Comparison of ENCODE assay signal across 11 cellular contexts in the genomic region with DNA sequence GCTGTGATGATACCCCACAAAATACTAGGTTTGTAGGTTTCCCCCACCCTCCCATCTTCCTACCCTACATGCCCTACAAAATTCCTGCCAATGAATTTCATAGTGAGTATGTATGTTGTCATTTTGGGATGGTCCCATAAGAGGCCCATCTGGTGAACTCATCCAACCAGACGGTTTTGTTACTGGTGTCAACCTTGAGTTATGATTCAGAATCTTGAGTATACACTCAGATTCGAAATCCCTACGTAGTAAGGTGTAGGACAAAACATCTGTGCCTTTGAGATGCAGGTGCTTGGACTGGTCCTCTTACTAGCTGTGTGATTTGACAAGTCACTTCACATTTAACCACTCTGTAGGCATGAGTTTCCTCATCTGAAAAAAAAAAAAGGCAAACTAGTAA. TPM values are rescaled to one million over a fixed set of nuclear protein-coding genes. Genes with fewer than 3 reads are reported as not detected.
A peak's percentile ranks its signal among the peaks of the same experiment; 100 is the strongest.
DNase-seq lines count a peak whose midpoint lies in the region; ATAC-seq and TF ChIP-seq lines count a peak whose summit lies in the region.
"Had no signal": no experiment of that assay in that cellular context is flagged by ENCODE, and none has a peak within 500 bp of the region (broad histone marks: within the 10 kb centered on the region; RNA-seq: fewer than 3 reads in every experiment).

No MANE protein-coding gene starts in this region.

- no peak for TF ChIP-seq RAD21 in liver (IDR thresholded peaks at IDR 0.05)

- peaks cover 2% of the 10 kb centered on the region for H3K9me3 Mint-ChIP-seq in activated T-helper 1 cell treated with anti-CD3 and anti-CD28 coated beads, Interleukin-12 subunit alpha, Interleukin-12 subunit beta, Interleukin-2, Interleukin-4 antibody, amounts not matched to agents 30 ng/mL and 10 ng/mL and 1 ng/mL, durations not matched to agents 14 hours and 24 hours and 36 hours

- TF ChIP-seq CTCF in liver (IDR thresholded peaks at IDR 0.05; ENCODE audit: low read depth, low read length, missing input control) (no peak), vagina (IDR thresholded peaks at IDR 0.05) (no peak)

- H3K27ac Mint-ChIP-seq in activated T-helper 1 cell treated with anti-CD3 and anti-CD28 coated beads, Interleukin-12 subunit alpha, Interleukin-12 subunit beta, Interleukin-2, Interleukin-4 antibody, amounts not matched to agents 30 ng/mL and 10 ng/mL and 1 ng/mL, durations not matched to agents 14 hours and 24 hours and 36 hours: peak overlapping the region; percentile 98

- H3K9me3 ChIP-seq in liver (ENCODE audit: control insufficient read depth in 4 of 4, low read length in 3 of 4) (no peaks in the 10 kb centered on the region), vagina (no peaks in the 10 kb centered on the region)

- H3K4me3 Mint-ChIP-seq in activated T-helper 1 cell treated with anti-CD3 and anti-CD28 coated beads, Interleukin-12 subunit alpha, Interleukin-12 subunit beta, Interleukin-2, Interleukin-4 antibody, amounts not matched to agents 30 ng/mL and 10 ng/mL and 1 ng/mL, durations not matched to agents 14 hours and 24 hours and 36 hours: peak overlapping the region; percentile 95

- peak overlapping the region in 1 of 2 donors; percentile 99 for H3K9ac ChIP-seq in liver (ENCODE audit: low read depth in 1 of 2, low read length in 2 of 2)

- H3K27ac ChIP-seq in liver (ENCODE audit: low read depth in 1 of 2, low read length in 2 of 2): peak overlapping the region; percentile 63 to 98
- peak overlapping the region; percentile 99 for H3K27ac ChIP-seq in vagina

- TF ChIP-seq POLR2A in vagina (IDR thresholded peaks at IDR 0.05): no peak

- H3K36me3 ChIP-seq in liver (ENCODE audit: control insufficient read depth in 4 of 4, insufficient read depth in 3 of 4, low read depth in 1 of 4, low read length in 3 of 4) (peaks cover 0 to 4% (median 0%) of the 10 kb centered on the region in 4 donors), vagina (no peaks in the 10 kb centered on the region)

- no peaks in the 10 kb centered on the region for H3K27me3 Mint-ChIP-seq in activated T-helper 1 cell treated with anti-CD3 and anti-CD28 coated beads, Interleukin-12 subunit alpha, Interleukin-12 subunit beta, Interleukin-2, Interleukin-4 antibody, amounts not matched to agents 30 ng/mL and 10 ng/mL and 1 ng/mL, durations not matched to agents 14 hours and 24 hours and 36 hours (ENCODE audit: insufficient read depth)

- no peaks in the 10 kb centered on the region for H3K27me3 ChIP-seq in liver (ENCODE audit: control insufficient read depth in 4 of 4, insufficient read depth in 4 of 4, low read length in 3 of 4)
- no peaks in the 10 kb centered on the region for H3K27me3 ChIP-seq in vagina

- ATAC-seq in HG03039 (IDR thresholded peaks at IDR 0.05; ENCODE audit: unreplicated experiment) (no peak), HG02938 (IDR thresholded peaks at IDR 0.05; ENCODE audit: unreplicated experiment) (no peak)

- DNase-seq in stimulated activated CD4-positive, alpha-beta T cell treated with anti-CD3 and anti-CD28 coated beads, Interleukin-4, amount 100 ng/mL, for 24 hours: peak; percentile 28
- no peak for DNase-seq in stimulated activated CD4-positive, alpha-beta T cell treated with anti-CD3 and anti-CD28 coated beads, Interleukin-12 subunit alpha, Interleukin-12 subunit beta, amount 100 ng/mL, for 4 hours
- no peak for DNase-seq in activated T-helper 1 cell treated with anti-CD3 and anti-CD28 coated beads, Interleukin-12 subunit alpha, Interleukin-12 subunit beta, Interleukin-2, Interleukin-4 antibody, amounts not matched to agents 30 ng/mL and 10 ng/mL and 1 ng/mL, durations not matched to agents 14 hours and 24 hours and 36 hours (ENCODE audit: low spot score)
- no peak for DNase-seq in vagina (ENCODE audit: extremely low spot score in 2 of 2)
- no peak for DNase-seq in GF-D8 (lab: John Stamatoyannopoulos, UW)
- DNase-seq: occipital lobe had no signal

- H3K4me1 ChIP-seq in liver (ENCODE audit: control insufficient read depth in 4 of 4, insufficient read depth in 4 of 4, low read length in 3 of 4) (peaks cover 8 to 57% (median 43%) of the 10 kb centered on the region in 4 donors), vagina (peaks cover 75% of the 10 kb centered on the region)

- H3K36me3 Mint-ChIP-seq in activated T-helper 1 cell treated with anti-CD3 and anti-CD28 coated beads, Interleukin-12 subunit alpha, Interleukin-12 subunit beta, Interleukin-2, Interleukin-4 antibody, amounts not matched to agents 30 ng/mL and 10 ng/mL and 1 ng/mL, durations not matched to agents 14 hours and 24 hours and 36 hours (ENCODE audit: low read depth): peaks cover 70% of the 10 kb centered on the region

- 91% methylated on average over 3 of the region's 3 CpGs for WGBS in liver

- peak overlapping the region in 2 of 3 donors; percentile 96 to 97 for H3K4me3 ChIP-seq in liver (ENCODE audit: low read depth in 1 of 3, low read length in 3 of 3)
- peak overlapping the region; percentile 77 to 96 for H3K4me3 ChIP-seq in vagina

- intact Hi-C loops in activated T-helper 1 cell treated with anti-CD3 and anti-CD28 coated beads, Interleukin-12 subunit alpha, Interleukin-12 subunit beta, Interleukin-2, Interleukin-4 antibody, amounts not matched to agents 30 ng/mL and 10 ng/mL and 1 ng/mL, durations not matched to agents 14 hours and 24 hours and 36 hours (cut with micrococcal nuclease): no loop called here
- intact Hi-C loops in vagina (cut with DNase I): no loop called here

- peaks cover 64% of the 10 kb centered on the region for H3K4me1 Mint-ChIP-seq in activated T-helper 1 cell treated with anti-CD3 and anti-CD28 coated beads, Interleukin-12 subunit alpha, Interleukin-12 subunit beta, Interleukin-2, Interleukin-4 antibody, amounts not matched to agents 30 ng/mL and 10 ng/mL and 1 ng/mL, durations not matched to agents 14 hours and 24 hours and 36 hours (ENCODE audit: low read depth)

TF ChIP-seq in liver, 16 proteins besides CTCF, POLR2A, EP300 and RAD21 (continues in another document):
- no peak for TF ChIP-seq FOXA2 (IDR thresholded peaks at IDR 0.05)
- TF ChIP-seq, protein P1, sequence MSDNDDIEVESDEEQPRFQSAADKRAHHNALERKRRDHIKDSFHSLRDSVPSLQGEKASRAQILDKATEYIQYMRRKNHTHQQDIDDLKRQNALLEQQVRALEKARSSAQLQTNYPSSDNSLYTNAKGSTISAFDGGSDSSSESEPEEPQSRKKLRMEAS (IDR thresholded peaks at IDR 0.05): no peak
- TF ChIP-seq JUND (IDR thresholded peaks at IDR 0.05): no peak
- TF ChIP-seq HNF4G (IDR thresholded peaks at IDR 0.05): no peak
- TF ChIP-seq RXRA (IDR thresholded peaks at IDR 0.05): no peak
- TF ChIP-seq SP1 (IDR thresholded peaks at IDR 0.05): no peak
- no peak for TF ChIP-seq GABPA (IDR thresholded peaks at IDR 0.05 in 1 of 2, conservative IDR thresholded peaks at IDR 0.05 in 1 of 2)
- TF ChIP-seq, protein P2, sequence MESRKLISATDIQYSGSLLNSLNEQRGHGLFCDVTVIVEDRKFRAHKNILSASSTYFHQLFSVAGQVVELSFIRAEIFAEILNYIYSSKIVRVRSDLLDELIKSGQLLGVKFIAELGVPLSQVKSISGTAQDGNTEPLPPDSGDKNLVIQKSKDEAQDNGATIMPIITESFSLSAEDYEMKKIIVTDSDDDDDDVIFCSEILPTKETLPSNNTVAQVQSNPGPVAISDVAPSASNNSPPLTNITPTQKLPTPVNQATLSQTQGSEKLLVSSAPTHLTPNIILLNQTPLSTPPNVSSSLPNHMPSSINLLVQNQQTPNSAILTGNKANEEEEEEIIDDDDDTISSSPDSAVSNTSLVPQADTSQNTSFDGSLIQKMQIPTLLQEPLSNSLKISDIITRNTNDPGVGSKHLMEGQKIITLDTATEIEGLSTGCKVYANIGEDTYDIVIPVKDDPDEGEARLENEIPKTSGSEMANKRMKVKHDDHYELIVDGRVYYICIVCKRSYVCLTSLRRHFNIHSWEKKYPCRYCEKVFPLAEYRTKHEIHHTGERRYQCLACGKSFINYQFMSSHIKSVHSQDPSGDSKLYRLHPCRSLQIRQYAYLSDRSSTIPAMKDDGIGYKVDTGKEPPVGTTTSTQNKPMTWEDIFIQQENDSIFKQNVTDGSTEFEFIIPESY (IDR thresholded peaks at IDR 0.05): no peak
- no peak for TF ChIP-seq FOXA1 (IDR thresholded peaks at IDR 0.05)
- TF ChIP-seq EGR1 (IDR thresholded peaks at IDR 0.05; ENCODE audit: low read depth in 2 of 2): no peak
- TF ChIP-seq, protein P3, sequence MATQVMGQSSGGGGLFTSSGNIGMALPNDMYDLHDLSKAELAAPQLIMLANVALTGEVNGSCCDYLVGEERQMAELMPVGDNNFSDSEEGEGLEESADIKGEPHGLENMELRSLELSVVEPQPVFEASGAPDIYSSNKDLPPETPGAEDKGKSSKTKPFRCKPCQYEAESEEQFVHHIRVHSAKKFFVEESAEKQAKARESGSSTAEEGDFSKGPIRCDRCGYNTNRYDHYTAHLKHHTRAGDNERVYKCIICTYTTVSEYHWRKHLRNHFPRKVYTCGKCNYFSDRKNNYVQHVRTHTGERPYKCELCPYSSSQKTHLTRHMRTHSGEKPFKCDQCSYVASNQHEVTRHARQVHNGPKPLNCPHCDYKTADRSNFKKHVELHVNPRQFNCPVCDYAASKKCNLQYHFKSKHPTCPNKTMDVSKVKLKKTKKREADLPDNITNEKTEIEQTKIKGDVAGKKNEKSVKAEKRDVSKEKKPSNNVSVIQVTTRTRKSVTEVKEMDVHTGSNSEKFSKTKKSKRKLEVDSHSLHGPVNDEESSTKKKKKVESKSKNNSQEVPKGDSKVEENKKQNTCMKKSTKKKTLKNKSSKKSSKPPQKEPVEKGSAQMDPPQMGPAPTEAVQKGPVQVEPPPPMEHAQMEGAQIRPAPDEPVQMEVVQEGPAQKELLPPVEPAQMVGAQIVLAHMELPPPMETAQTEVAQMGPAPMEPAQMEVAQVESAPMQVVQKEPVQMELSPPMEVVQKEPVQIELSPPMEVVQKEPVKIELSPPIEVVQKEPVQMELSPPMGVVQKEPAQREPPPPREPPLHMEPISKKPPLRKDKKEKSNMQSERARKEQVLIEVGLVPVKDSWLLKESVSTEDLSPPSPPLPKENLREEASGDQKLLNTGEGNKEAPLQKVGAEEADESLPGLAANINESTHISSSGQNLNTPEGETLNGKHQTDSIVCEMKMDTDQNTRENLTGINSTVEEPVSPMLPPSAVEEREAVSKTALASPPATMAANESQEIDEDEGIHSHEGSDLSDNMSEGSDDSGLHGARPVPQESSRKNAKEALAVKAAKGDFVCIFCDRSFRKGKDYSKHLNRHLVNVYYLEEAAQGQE (IDR thresholded peaks at IDR 0.05): no peak

RNA-seq across cellular contexts. Expression of a gene that starts 3.6 kb away (rescaled TPM):
- total RNA-seq in activated T-helper 1 cell treated with anti-CD3 and anti-CD28 coated beads, Interleukin-12 subunit alpha, Interleukin-12 subunit beta, Interleukin-2, Interleukin-4 antibody, amounts not matched to agents 30 ng/mL and 10 ng/mL and 1 ng/mL, durations not matched to agents 14 hours and 24 hours and 36 hours: 175 and 177 TPM in 2 replicates
- total RNA-seq in liver (100 to 1,000 TPM in 1 of 2 donors, 10 to 100 TPM in 1; 18.2 to 104 TPM), vagina (71.0 TPM)
- 10 to 100 TPM; 12.1 to 22.4 TPM for polyA plus RNA-seq in liver

RNA-seq across cellular contexts. Expression of a gene that starts 55.6 kb away (rescaled TPM):
- not detected in 2 replicates for total RNA-seq in activated T-helper 1 cell treated with anti-CD3 and anti-CD28 coated beads, Interleukin-12 subunit alpha, Interleukin-12 subunit beta, Interleukin-2, Interleukin-4 antibody, amounts not matched to agents 30 ng/mL and 10 ng/mL and 1 ng/mL, durations not matched to agents 14 hours and 24 hours and 36 hours
- total RNA-seq in liver (under 1 TPM in 1 of 2 donors, not detected in 1; under 0.01 TPM), vagina (not detected)
- polyA plus RNA-seq in liver: not detected
- total RNA-seq: NCI-H460; occipital lobe; T-helper 1 cell treated with Interleukin-12 subunit alpha and Interleukin-12 subunit beta and Interleukin-4 antibody, amounts not matched to agents 30 ng/mL and 1 ng/mL, for 36 hours had no signal
